Comparison of ENCODE assay signal across 9 cellular contexts in the genomic region with DNA sequence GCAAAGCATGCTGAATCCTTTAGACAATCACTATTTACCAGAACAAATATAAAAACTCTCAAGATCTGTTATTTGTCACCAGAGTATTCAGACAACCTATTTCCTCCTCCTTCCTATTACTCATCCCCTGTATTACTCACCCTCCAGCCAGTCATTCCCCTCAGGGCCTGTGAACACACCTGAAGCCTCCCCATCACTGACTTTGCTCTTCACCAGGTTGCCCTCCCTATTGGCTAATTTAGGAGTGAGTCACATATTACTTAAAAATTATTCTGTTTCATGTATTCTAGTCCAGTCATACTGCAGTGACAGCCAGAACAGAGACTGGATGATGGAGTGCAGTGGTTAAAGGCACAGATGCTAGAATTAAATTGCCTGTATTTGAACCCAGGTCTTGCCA. TPM values are rescaled to one million over a fixed set of nuclear protein-coding genes. Genes with fewer than 3 reads are reported as not detected.
DNase-seq lines count a peak whose midpoint lies in the region; ATAC-seq, FAIRE-seq and TF ChIP-seq lines count a peak whose summit lies in the region.
"Had no signal": no experiment of that assay in that cellular context is flagged by ENCODE, and none has a peak within 500 bp of the region (broad histone marks: within the 10 kb centered on the region; RNA-seq: fewer than 3 reads in every experiment).

No MANE protein-coding gene starts in this region.

- no TSS peak for BruUV-seq in Calu3 (replicated peaks; lab: Mats Ljungman, UMichigan)

- H3K9ac ChIP-seq in trophoblast cell (ENCODE audit: low read length) (no peak overlapping the region), kidney (ENCODE audit: low read length in 2 of 2) (no peak overlapping the region)

- H3K36me3 Mint-ChIP-seq in Calu3 (ENCODE audit: insufficient read depth, unreplicated experiment): peaks cover 29% of the 10 kb centered on the region
- H3K36me3 Mint-ChIP-seq in activated naive CD4-positive, alpha-beta T cell treated with anti-CD3 and anti-CD28 coated beads, Interleukin-2, amount 50 U/mL, for 24 hours: no peaks in the 10 kb centered on the region

- no peak overlapping the region for H2AFZ ChIP-seq in trophoblast cell (ENCODE audit: insufficient read depth, low read length, poor library complexity)

- H3K27me3 Mint-ChIP-seq in Calu3 (ENCODE audit: unreplicated experiment): no peaks in the 10 kb centered on the region
- H3K27me3 Mint-ChIP-seq in activated naive CD4-positive, alpha-beta T cell treated with anti-CD3 and anti-CD28 coated beads, Interleukin-2, amount 50 U/mL, for 24 hours: no peaks in the 10 kb centered on the region

- intact Hi-C loops in Calu3 (cut with micrococcal nuclease; ENCODE audit: unreplicated experiment): loop anchor here (5.0 kb wide), 1 partner anchor 150 kb away; no protein-coding TSS in a partner anchor
- intact Hi-C loops in kidney (cut with DNase I): no loop called here

- peaks cover 51% of the 10 kb centered on the region for H3K4me1 ChIP-seq in SJSA1 (replicated peaks)
- peaks cover 11 to 14% of the 10 kb centered on the region in 2 experiments for H3K4me1 ChIP-seq in trophoblast cell (ENCODE audit: control insufficient read depth in 1 of 2, insufficient read depth in 2 of 2, low read length in 2 of 2)
- H3K4me1 ChIP-seq in tibial nerve: peaks cover 0 to 11% (median 4%) of the 10 kb centered on the region in 4 donors
- peaks cover 0 to under 1% of the 10 kb centered on the region in 2 donors for H3K4me1 ChIP-seq in kidney (ENCODE audit: control insufficient read depth in 1 of 2, insufficient read depth in 1 of 2, low read depth in 1 of 2, low read length in 2 of 2)

- H3K79me1 ChIP-seq in trophoblast cell (ENCODE audit: low read length): peaks cover 12% of the 10 kb centered on the region

- no peak overlapping the region for H3K18ac ChIP-seq in trophoblast cell (ENCODE audit: low read length)

- CTCF ChIA-PET in Calu3 (lab: Charles Lee): no interaction called here

- peaks cover 7% of the 10 kb centered on the region for H3K79me2 ChIP-seq in trophoblast cell (ENCODE audit: control insufficient read depth, insufficient read depth, low read length, poor library complexity)

- H3K23ac ChIP-seq in trophoblast cell (ENCODE audit: low read length): no peak overlapping the region

- H2AK5ac ChIP-seq in trophoblast cell (ENCODE audit: low read length): no peak overlapping the region

- TF ChIP-seq EP300 in tibial nerve (IDR thresholded peaks at IDR 0.05): no peak

- TF ChIP-seq CTCF in Calu3 (IDR thresholded peaks at IDR 0.05; ENCODE audit: unreplicated experiment) (no peak), tibial nerve (IDR thresholded peaks at IDR 0.05) (no peak), kidney (IDR thresholded peaks at IDR 0.05; ENCODE audit: borderline replicate concordance, extremely low read depth, insufficient read depth) (no peak)

- peak overlapping the region; percentile 17 for H3K4me3 Mint-ChIP-seq in Calu3 (ENCODE audit: low read depth, unreplicated experiment)
- H3K4me3 Mint-ChIP-seq in activated naive CD4-positive, alpha-beta T cell treated with anti-CD3 and anti-CD28 coated beads, Interleukin-2, amount 50 U/mL, for 24 hours: peak overlapping the region; percentile 75

- DNase-seq in Calu3 (peak; percentile 85), SJSA1 (ENCODE audit: low read depth in 1 of 2, low spot score in 2 of 2) (peak; percentile 66 to 68), trophoblast cell (peak; percentile 91 to 98), tibial nerve (ENCODE audit: low spot score in 2 of 2) (no peak), kidney (no peak), NCI-H2171 (lab: John Stamatoyannopoulos, UW) (no peak)
- DNase-seq: pancreas had no signal

- no peaks in the 10 kb centered on the region for H3K9me3 Mint-ChIP-seq in Calu3 (ENCODE audit: low read depth, unreplicated experiment)
- H3K9me3 Mint-ChIP-seq in activated naive CD4-positive, alpha-beta T cell treated with anti-CD3 and anti-CD28 coated beads, Interleukin-2, amount 50 U/mL, for 24 hours: no peaks in the 10 kb centered on the region

- H3K4me1 Mint-ChIP-seq in Calu3 (ENCODE audit: low read depth, unreplicated experiment): peaks cover 44% of the 10 kb centered on the region
- peaks cover 62% of the 10 kb centered on the region for H3K4me1 Mint-ChIP-seq in activated naive CD4-positive, alpha-beta T cell treated with anti-CD3 and anti-CD28 coated beads, Interleukin-2, amount 50 U/mL, for 24 hours

- no peak overlapping the region for H4K12ac ChIP-seq in trophoblast cell (ENCODE audit: low read depth, low read length)

- no peak overlapping the region for H2BK120ac ChIP-seq in trophoblast cell (ENCODE audit: insufficient read depth, low read length, poor library complexity)

- no peaks in the 10 kb centered on the region for H3K9me3 ChIP-seq in SJSA1 (replicated peaks)
- no peaks in the 10 kb centered on the region for H3K9me3 ChIP-seq in trophoblast cell (ENCODE audit: insufficient read depth, low read depth, low read length)
- H3K9me3 ChIP-seq in tibial nerve: no peaks in the 10 kb centered on the region
- no peaks in the 10 kb centered on the region for H3K9me3 ChIP-seq in kidney (ENCODE audit: control insufficient read depth in 1 of 2, low read length in 2 of 2)
- H3K9me3 ChIP-seq: pancreas had no signal

- H2BK12ac ChIP-seq in trophoblast cell (ENCODE audit: low read length): no peak overlapping the region

- H4K8ac ChIP-seq in trophoblast cell (ENCODE audit: low read depth, low read length): no peak overlapping the region

- no peak for TF ChIP-seq POLR2A in tibial nerve (IDR thresholded peaks at IDR 0.05)

- no peak overlapping the region for H3K14ac ChIP-seq in trophoblast cell (ENCODE audit: low read length)

- H4K91ac ChIP-seq in trophoblast cell (ENCODE audit: low read depth, low read length): no peak overlapping the region

- H2BK5ac ChIP-seq in trophoblast cell (ENCODE audit: low read depth, low read length, poor library complexity): no peak overlapping the region

- no peak overlapping the region for H3K4ac ChIP-seq in trophoblast cell (ENCODE audit: low read depth, low read length)

- H3K36me3 ChIP-seq in SJSA1 (peaks cover 4% of the 10 kb centered on the region), trophoblast cell (ENCODE audit: control insufficient read depth in 1 of 2, insufficient read depth in 2 of 2, low read length in 2 of 2) (no peaks in the 10 kb centered on the region), tibial nerve (no peaks in the 10 kb centered on the region), kidney (ENCODE audit: control insufficient read depth in 1 of 2, insufficient read depth in 2 of 2, low read length in 2 of 2) (no peaks in the 10 kb centered on the region)
- H3K36me3 ChIP-seq: pancreas had no signal

- FAIRE-seq in kidney (lab: Jason Lieb, UNC): no peak
- FAIRE-seq: pancreas had no signal

- no peak for ATAC-seq in GM19452 (IDR thresholded peaks at IDR 0.05; ENCODE audit: unreplicated experiment)

- H3K27me3 ChIP-seq in SJSA1 (replicated peaks) (no peaks in the 10 kb centered on the region), trophoblast cell (ENCODE audit: insufficient read depth, low read length) (no peaks in the 10 kb centered on the region), tibial nerve (no peaks in the 10 kb centered on the region)
- H3K27me3 ChIP-seq: pancreas had no signal

- H3K4me3 ChIP-seq in SJSA1: no peak overlapping the region
- H3K4me3 ChIP-seq in trophoblast cell (ENCODE audit: low read depth, low read length): no peak overlapping the region
- no peak overlapping the region for H3K4me3 ChIP-seq in tibial nerve
- H3K4me3 ChIP-seq in kidney (ENCODE audit: low read length in 2 of 2): no peak overlapping the region
- H3K4me3 ChIP-seq: pancreas had no signal

- H3K27ac ChIP-seq in SJSA1 (peak overlapping the region; percentile 42), trophoblast cell (ENCODE audit: low read depth, low read length) (peak overlapping the region; percentile 86), tibial nerve (no peak overlapping the region), kidney (ENCODE audit: low read depth in 2 of 2, low read length in 2 of 2) (no peak overlapping the region)
- H3K27ac ChIP-seq: pancreas had no signal

- H3K27ac Mint-ChIP-seq in Calu3 (ENCODE audit: unreplicated experiment): peak overlapping the region; percentile 87
- peak overlapping the region; percentile 98 for H3K27ac Mint-ChIP-seq in activated naive CD4-positive, alpha-beta T cell treated with anti-CD3 and anti-CD28 coated beads, Interleukin-2, amount 50 U/mL, for 24 hours

- no peak overlapping the region for H3K4me2 ChIP-seq in trophoblast cell (ENCODE audit: low read length)

RNA-seq across cellular contexts. Expression of a gene that starts 3.7 kb away (rescaled TPM):
- total RNA-seq in Calu3 (2022) (45.0 and 47.6 TPM in 2 replicates), tibial nerve (10 to 100 TPM; 16.7 to 44.1 (median 33.6) TPM), kidney (30.8 TPM)
- 54.3 and 78.8 TPM in 2 replicates for total RNA-seq in SJSA1 (2014; rRNA removed; shearing (Covaris generic))
- 22.2 and 23.6 TPM in 2 replicates for polyA plus RNA-seq in trophoblast cell (2013)
- 11.7 TPM for polyA plus RNA-seq in kidney (ENCODE audit: insufficient read depth, low read depth, low replicate concordance)

RNA-seq across cellular contexts. Expression of a gene that starts 59.9 kb away (rescaled TPM):
- total RNA-seq in Calu3 (2022) (not detected in 2 replicates), tibial nerve (not detected), kidney (not detected)
- not detected in 2 replicates for total RNA-seq in SJSA1 (2014; rRNA removed; shearing (Covaris generic))
- under 0.01 TPM in 1 of 2 replicates, not detected in the other for polyA plus RNA-seq in trophoblast cell (2013)
- not detected for polyA plus RNA-seq in kidney (ENCODE audit: insufficient read depth, low read depth, low replicate concordance)
- total RNA-seq: pancreas had no signal
- polyA plus RNA-seq: pancreas had no signal

Comparison
In these comparisons a context has a peak if more than half of its experiments do, and no peak if none do; other contexts are left out.
1. DNase-seq: peak in Calu3 (single experiment), SJSA1 (2 of 2) and trophoblast cell (2 of 2); none in tibial nerve (0 of 2), kidney (single experiment) and NCI-H2171 (single experiment).
2. H3K27ac ChIP-seq: peak in SJSA1 (single experiment) and trophoblast cell (single experiment); none in tibial nerve (0 of 4) and kidney (0 of 2).